ENCODE assay signal across 20 cellular contexts in the genomic region with DNA sequence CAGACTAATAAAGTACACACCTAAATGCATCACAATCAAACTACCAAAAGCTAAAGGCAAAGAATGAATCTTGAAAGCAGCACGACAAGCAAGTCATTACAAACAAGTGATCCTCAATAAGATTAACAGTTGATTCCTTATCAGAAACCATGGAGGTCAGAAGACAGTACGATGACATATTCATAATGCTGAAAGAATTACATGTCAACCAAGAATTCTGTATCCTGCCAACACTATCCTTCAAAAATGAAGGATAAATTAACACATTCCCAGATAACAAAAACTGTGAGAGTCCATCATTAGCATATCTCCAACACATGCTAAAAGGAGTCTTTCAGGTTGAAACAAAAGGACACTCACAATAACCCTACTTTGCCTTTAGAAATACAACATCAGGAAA.
"Had no signal": no experiment of that assay in that cellular context is flagged by ENCODE, and none has a peak within 500 bp of the region (broad histone marks: within the 10 kb centered on the region; RNA-seq: fewer than 3 reads in every experiment).

No MANE protein-coding gene starts in this region.

- H3K4me3 ChIP-seq: gastroesophageal sphincter, sigmoid colon, smooth muscle cell, testis, uterus had no signal

- H3K4me3 Mint-ChIP-seq: activated naive CD4-positive, alpha-beta T cell treated with anti-CD3 and anti-CD28 coated beads for 36 hours; stimulated activated memory B cell treated with anti-CD40 and anti-IgM and Interleukin-4, amounts not matched to agents 10 μg/mL and 1 μg/mL and 100 μg/mL, for 72 hours had no signal

- H3K4me2 ChIP-seq: smooth muscle cell had no signal

- H3K4me1 ChIP-seq: testis, uterus had no signal

- DNase-seq: activated CD4-positive, alpha-beta T cell treated with anti-CD3 and anti-CD28 coated beads for 4 hours; activated CD4-positive, alpha-beta T cell treated with anti-CD3 and anti-CD28 coated beads, Interleukin-2, amount 50 U/mL, for 48 hours; activated CD4-positive, CD25-positive, alpha-beta regulatory T cell; activated naive CD4-positive, alpha-beta T cell treated with anti-CD3 and anti-CD28 coated beads for 36 hours; activated T-cell treated with anti-CD3 and anti-CD28 coated beads, Interleukin-2, amount 50 U/mL, for 48 hours; cortex of kidney; head of caudate nucleus; hypothalamus; left colon; naive B cell; retina; sigmoid colon; stimulated activated CD4-positive, alpha-beta T cell treated with anti-CD3 and anti-CD28 coated beads, Interleukin-15, amount 100 ng/mL, for 24 hours; testis; uterus had no signal

- H3K27me3 ChIP-seq: gastroesophageal sphincter, sigmoid colon, testis, uterus had no signal

- H3K9me3 ChIP-seq: sigmoid colon, testis, uterus had no signal

- H3K36me3 ChIP-seq: gastroesophageal sphincter, sigmoid colon, uterus had no signal

- ATAC-seq: gastroesophageal sphincter; left colon; stimulated activated memory B cell treated with anti-CD40 and anti-IgM and Interleukin-4, amounts not matched to agents 10 μg/mL and 1 μg/mL and 100 μg/mL, for 72 hours had no signal

- H3K27ac ChIP-seq: epithelial cell of prostate, gastroesophageal sphincter, sigmoid colon, testis, uterus had no signal

- H3K27ac Mint-ChIP-seq: activated naive CD4-positive, alpha-beta T cell treated with anti-CD3 and anti-CD28 coated beads for 36 hours; progenitor cell of endocrine pancreas; stimulated activated memory B cell treated with anti-CD40 and anti-IgM and Interleukin-4, amounts not matched to agents 10 μg/mL and 1 μg/mL and 100 μg/mL, for 72 hours had no signal

- H3K27me3 Mint-ChIP-seq: naive B cell; progenitor cell of endocrine pancreas; stimulated activated memory B cell treated with anti-CD40 and anti-IgM and Interleukin-4, amounts not matched to agents 10 μg/mL and 1 μg/mL and 100 μg/mL, for 72 hours had no signal
